In the genomic region with DNA sequence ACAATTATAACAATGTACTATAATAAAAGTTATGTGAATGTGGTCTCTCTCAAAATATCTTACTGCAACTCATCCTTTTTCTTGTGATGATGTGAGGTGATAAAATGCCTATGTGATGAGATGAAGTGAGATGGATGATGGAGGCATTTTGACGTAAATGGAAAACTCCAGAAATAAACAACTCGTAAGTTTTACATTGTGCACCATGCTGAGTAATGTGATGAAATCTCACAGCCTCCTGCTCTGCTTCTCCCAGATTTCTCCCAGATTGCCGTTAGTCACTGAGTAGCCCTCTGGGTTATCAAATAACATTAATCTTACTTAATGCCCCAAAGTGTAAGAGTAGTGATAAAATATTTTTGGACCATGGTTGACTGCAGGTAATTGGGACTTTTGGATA, we compare ENCODE assay signal across 18 cellular contexts.
"Had no signal": no experiment of that assay in that cellular context is flagged by ENCODE, and none has a peak within 500 bp of the region (broad histone marks: within the 10 kb centered on the region; RNA-seq: fewer than 3 reads in every experiment).

No MANE protein-coding gene starts in this region.

- H3K4me3 ChIP-seq: hepatocyte, left ventricle myocardium inferior, mucosa of descending colon, uterus had no signal

- H3K9me3 Mint-ChIP-seq: activated CD4-positive, alpha-beta T cell treated with anti-CD3 and anti-CD28 coated beads, Interleukin-2, amount 10 ng/mL, durations not matched to agents 7 days and 5 days; stimulated activated effector memory CD8-positive, alpha-beta T cell treated with anti-CD3 and anti-CD28 coated beads, Interleukin-12 subunit alpha, Interleukin-12 subunit beta, amount 100 ng/mL, for 72 hours had no signal

- ATAC-seq: activated T-cell treated with anti-CD3 and anti-CD28 coated beads, Interleukin-2, amount 50 U/mL, for 72 hours; effector memory CD8-positive, alpha-beta T cell; mucosa of descending colon; naive thymus-derived CD4-positive, alpha-beta T cell; stimulated activated effector memory CD8-positive, alpha-beta T cell treated with anti-CD3 and anti-CD28 coated beads, Interleukin-12 subunit alpha, Interleukin-12 subunit beta, amount 100 ng/mL, for 72 hours had no signal

- H3K4me1 Mint-ChIP-seq: activated CD4-positive, alpha-beta T cell treated with anti-CD3 and anti-CD28 coated beads, Interleukin-2, amount 10 ng/mL, durations not matched to agents 7 days and 5 days; activated naive CD8-positive, alpha-beta T cell treated with anti-CD3 and anti-CD28 coated beads for 36 hours; stimulated activated effector memory CD8-positive, alpha-beta T cell treated with anti-CD3 and anti-CD28 coated beads, Interleukin-12 subunit alpha, Interleukin-12 subunit beta, amount 100 ng/mL, for 72 hours had no signal

- DNase-seq: activated CD4-positive, alpha-beta T cell treated with anti-CD3 and anti-CD28 coated beads, Interleukin-2, amount 10 ng/mL, durations not matched to agents 7 days and 5 days; activated CD8-positive, alpha-beta memory T cell treated with anti-CD3 and anti-CD28 coated beads, Interleukin-2, amount 50 U/mL, for 48 hours; activated gamma-delta T cell; activated naive CD8-positive, alpha-beta T cell treated with anti-CD3 and anti-CD28 coated beads for 36 hours; activated T-cell treated with anti-CD3 and anti-CD28 coated beads, Interleukin-2, amount 50 U/mL, for 72 hours; anterior cingulate cortex; cerebellar nuclear complex; effector memory CD8-positive, alpha-beta T cell; kidney; left ventricle myocardium inferior; mucosa of descending colon; naive thymus-derived CD4-positive, alpha-beta T cell; T-helper 2 cell; uterus had no signal

- H3K4me1 ChIP-seq: left ventricle myocardium inferior, parathyroid adenoma, uterus had no signal

- H3K27ac ChIP-seq: hepatocyte, left ventricle myocardium inferior, parathyroid adenoma, uterus had no signal

- H3K9me3 ChIP-seq: uterus had no signal

- H3K36me3 Mint-ChIP-seq: activated naive CD8-positive, alpha-beta T cell treated with anti-CD3 and anti-CD28 coated beads for 36 hours; naive thymus-derived CD4-positive, alpha-beta T cell; stimulated activated effector memory CD8-positive, alpha-beta T cell treated with anti-CD3 and anti-CD28 coated beads, Interleukin-12 subunit alpha, Interleukin-12 subunit beta, amount 100 ng/mL, for 72 hours had no signal

- H3K36me3 ChIP-seq: left ventricle myocardium inferior, uterus had no signal

- H3K4me3 Mint-ChIP-seq: activated CD4-positive, alpha-beta T cell treated with anti-CD3 and anti-CD28 coated beads, Interleukin-2, amount 10 ng/mL, durations not matched to agents 7 days and 5 days; activated naive CD8-positive, alpha-beta T cell treated with anti-CD3 and anti-CD28 coated beads for 36 hours; activated T-cell treated with anti-CD3 and anti-CD28 coated beads, Interleukin-2, amount 50 U/mL, for 72 hours; dendritic cell treated with granulocyte-macrophage colony-stimulating factor and Interleukin-4, amounts not matched to agents 40 ng/mL and 50 ng/mL, for 4 days; effector memory CD8-positive, alpha-beta T cell; naive thymus-derived CD4-positive, alpha-beta T cell; stimulated activated effector memory CD8-positive, alpha-beta T cell treated with anti-CD3 and anti-CD28 coated beads, Interleukin-12 subunit alpha, Interleukin-12 subunit beta, amount 100 ng/mL, for 72 hours had no signal

- H3K27me3 Mint-ChIP-seq: activated naive CD8-positive, alpha-beta T cell treated with anti-CD3 and anti-CD28 coated beads for 36 hours; dendritic cell treated with granulocyte-macrophage colony-stimulating factor and Interleukin-4, amounts not matched to agents 40 ng/mL and 50 ng/mL, for 4 days had no signal

- H3K27ac Mint-ChIP-seq: activated CD4-positive, alpha-beta T cell treated with anti-CD3 and anti-CD28 coated beads, Interleukin-2, amount 10 ng/mL, durations not matched to agents 7 days and 5 days; activated naive CD8-positive, alpha-beta T cell treated with anti-CD3 and anti-CD28 coated beads for 36 hours; activated T-cell treated with anti-CD3 and anti-CD28 coated beads, Interleukin-2, amount 50 U/mL, for 72 hours; dendritic cell treated with granulocyte-macrophage colony-stimulating factor and Interleukin-4, amounts not matched to agents 40 ng/mL and 50 ng/mL, for 4 days; effector memory CD8-positive, alpha-beta T cell; naive thymus-derived CD4-positive, alpha-beta T cell; stimulated activated effector memory CD8-positive, alpha-beta T cell treated with anti-CD3 and anti-CD28 coated beads, Interleukin-12 subunit alpha, Interleukin-12 subunit beta, amount 100 ng/mL, for 72 hours had no signal
